Comparison of ENCODE assay signal across 8 cellular contexts in the genomic region with DNA sequence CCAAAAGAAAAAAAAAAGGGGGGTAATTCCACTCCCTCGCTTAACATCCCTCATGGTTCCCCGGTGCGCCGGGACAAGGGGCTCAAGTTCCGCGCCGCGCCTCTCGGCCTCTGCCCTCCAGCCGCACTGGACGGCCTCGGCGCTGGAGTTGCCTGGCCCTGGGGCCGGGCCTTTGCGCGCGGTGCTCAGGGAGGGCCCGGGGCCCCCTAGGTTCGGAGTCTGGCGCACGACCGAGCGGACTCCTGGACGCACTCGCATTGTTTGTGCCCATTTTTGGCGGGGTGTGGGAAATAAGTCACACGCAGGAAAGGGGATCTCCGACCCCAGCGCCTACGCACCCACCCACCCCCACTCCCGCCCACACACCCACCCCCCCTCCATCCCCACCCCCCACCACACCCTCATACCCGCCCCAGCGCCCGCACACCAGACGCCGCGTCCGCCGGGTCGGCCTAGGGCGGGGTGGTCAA. TPM values are rescaled to one million over a fixed set of nuclear protein-coding genes. Genes with fewer than 3 reads are reported as not detected.
DNase-seq lines count a peak whose midpoint lies in the region; ATAC-seq and TF ChIP-seq lines count a peak whose summit lies in the region.

No MANE protein-coding gene starts in this region.

- intact Hi-C loops in CD4-positive, alpha-beta T cell (cut with DNase I, micrococcal nuclease), result loop anchor here in 1 of 2 experiments (5.0 to 10.0 kb wide), 2 partner anchors 315 to 943 kb away; a partner anchor contains a TSS
- intact Hi-C loops in vagina (cut with DNase I), result no loop called here

- peak overlapping the region; percentile 85 for H3K27ac Mint-ChIP-seq in CD4-positive, alpha-beta T cell

- no peaks in the 10 kb centered on the region for H3K9me3 Mint-ChIP-seq in CD4-positive, alpha-beta T cell

- no peak for TF ChIP-seq POLR2A in vagina (IDR thresholded peaks at IDR 0.05)

- peak; percentile 32 for ATAC-seq in CD4-positive, alpha-beta T cell (ENCODE audit: poor library complexity)
- ATAC-seq in HG03280 (IDR thresholded peaks at IDR 0.05; ENCODE audit: unreplicated experiment), result peak; percentile 23

- H3K4me3 Mint-ChIP-seq in CD4-positive, alpha-beta T cell, result peak overlapping the region; percentile 96

- no peak for TF ChIP-seq CTCF in CD4-positive, alpha-beta T cell (IDR thresholded peaks at IDR 0.05)
- no peak for TF ChIP-seq CTCF in vagina (IDR thresholded peaks at IDR 0.05)

- peak overlapping the region; percentile 99 for H3K4me3 ChIP-seq in mononuclear cell (ENCODE audit: low read length)
- peak overlapping the region; percentile 82 to 95 for H3K4me3 ChIP-seq in vagina

- no peaks in the 10 kb centered on the region for H3K27me3 Mint-ChIP-seq in CD4-positive, alpha-beta T cell

- no peaks in the 10 kb centered on the region for H3K27me3 ChIP-seq in CD4-positive, alpha-beta T cell (ENCODE audit: control insufficient read depth, insufficient read depth, low read length)
- H3K27me3 ChIP-seq in mononuclear cell (ENCODE audit: insufficient read depth, low read length) (no peaks in the 10 kb centered on the region), vagina (no peaks in the 10 kb centered on the region)

- H3K9me3 ChIP-seq in CD4-positive, alpha-beta T cell (ENCODE audit: control insufficient read depth, low read length), result no peaks in the 10 kb centered on the region
- H3K9me3 ChIP-seq in mononuclear cell (ENCODE audit: low read depth, low read length), result no peaks in the 10 kb centered on the region
- H3K9me3 ChIP-seq in vagina, result no peaks in the 10 kb centered on the region

- H3K36me3 ChIP-seq in vagina, result peaks cover 0 to 66% of the 10 kb centered on the region in 2 donors

- POLR2A ChIA-PET in CD4-positive, alpha-beta T cell (lab: Charles Lee), result interaction anchor here (0.7 to 3.1 kb wide), 12 partner anchors 8 to 317 kb away, joined by 3 to 45 read pairs (median 10); a partner anchor contains a TSS

- CTCF ChIA-PET in CD4-positive, alpha-beta T cell (lab: Charles Lee), result interaction anchor here (0.8 to 2.8 kb wide), 6 partner anchors 24 to 325 kb away, joined by 3 to 11 read pairs (median 3); no protein-coding TSS in a partner anchor

- peaks cover 72% of the 10 kb centered on the region for H3K36me3 Mint-ChIP-seq in CD4-positive, alpha-beta T cell (ENCODE audit: low read depth)

- peak overlapping the region; percentile 84 for H3K27ac ChIP-seq in CD4-positive, alpha-beta T cell (ENCODE audit: low read depth, low read length)
- peak overlapping the region; percentile 84 for H3K27ac ChIP-seq in vagina

- DNase-seq in CD4-positive, alpha-beta T cell, result peak in 2 of 10 experiments; percentile 23 to 45
- DNase-seq in GM19238 (ENCODE audit: insufficient read length, low spot score) (peak; percentile 58), T follicular helper cell (ENCODE audit: low read depth) (peak; percentile 14), vagina (ENCODE audit: extremely low spot score in 2 of 2) (no peak), DMS153 treated with DMSO at 0.1 percent for 48 hours (lab: John Stamatoyannopoulos, UW; ENCODE audit: unreplicated experiment) (no peak)
- peak; percentile 55 for DNase-seq in effector CD8-positive, alpha-beta T cell (lab: John Stamatoyannopoulos, UW)

- peaks cover 39% of the 10 kb centered on the region for H3K4me1 Mint-ChIP-seq in CD4-positive, alpha-beta T cell (ENCODE audit: low read depth)

- peaks cover 30% of the 10 kb centered on the region for H3K4me1 ChIP-seq in mononuclear cell (ENCODE audit: insufficient read depth, low read length)
- peaks cover 31% of the 10 kb centered on the region for H3K4me1 ChIP-seq in vagina

RNA-seq across cellular contexts. Expression of a gene that starts 0.4 kb away (rescaled TPM):
- total RNA-seq in CD4-positive, alpha-beta T cell, result 10 to 100 TPM; 15.7 to 18.0 TPM
- total RNA-seq in mononuclear cell (11.4 TPM), vagina (32.9 TPM)

RNA-seq across cellular contexts. Expression of a gene that starts 0.5 kb away (rescaled TPM):
- total RNA-seq in CD4-positive, alpha-beta T cell, result 1,000 to 10,000 TPM; 2,613 to 2,686 TPM
- total RNA-seq in mononuclear cell (2,463 TPM), vagina (1,889 TPM)

RNA-seq across cellular contexts. Expression of a gene that starts 8.7 kb away (rescaled TPM):
- 10 to 100 TPM; 42.5 to 45.9 TPM for total RNA-seq in CD4-positive, alpha-beta T cell
- 26.4 TPM for total RNA-seq in mononuclear cell
- 31.2 TPM for total RNA-seq in vagina

RNA-seq across cellular contexts. Expression of a gene that starts 8.8 kb away (rescaled TPM):
- 10 to 100 TPM; 12.7 TPM for total RNA-seq in CD4-positive, alpha-beta T cell
- total RNA-seq in mononuclear cell (9.0 TPM), vagina (19.9 TPM)

RNA-seq across cellular contexts. Expression of a gene that starts 11.6 kb away (rescaled TPM):
- 10 to 100 TPM; 15.1 to 15.9 TPM for total RNA-seq in CD4-positive, alpha-beta T cell
- 4.8 TPM for total RNA-seq in mononuclear cell
- total RNA-seq in vagina, result 12.8 TPM

Comparison
In these comparisons a context has a peak if more than half of its experiments do, and no peak if none do; other contexts are left out.
1. DNase-seq: peak in GM19238 (single experiment), T follicular helper cell (single experiment) and effector CD8-positive, alpha-beta T cell (single experiment); none in vagina (0 of 2) and DMS153 treated with DMSO at 0.1 percent for 48 hours (single experiment).